Comparison of ENCODE assay signal across 25 cellular contexts in the genomic region with DNA sequence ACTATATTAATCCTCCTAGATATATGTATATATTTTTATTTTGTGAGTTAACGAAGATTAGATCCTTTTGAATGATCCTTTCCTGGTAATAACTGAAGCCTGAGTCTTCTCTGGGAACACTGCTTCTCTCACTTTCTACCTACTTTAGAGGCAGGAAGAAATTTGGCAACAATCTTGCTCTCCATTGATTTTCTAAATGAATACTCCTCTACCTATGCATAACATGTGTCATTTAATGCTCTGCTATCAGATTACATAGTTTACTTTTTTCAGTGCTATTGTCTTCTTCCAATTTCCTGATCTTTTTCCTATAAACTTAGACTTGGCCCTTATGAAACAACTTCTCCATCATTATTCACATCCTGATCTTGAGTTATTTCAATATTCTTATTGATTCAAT.
"Had no signal": no experiment of that assay in that cellular context is flagged by ENCODE, and none has a peak within 500 bp of the region (broad histone marks: within the 10 kb centered on the region; RNA-seq: fewer than 3 reads in every experiment).

No MANE protein-coding gene starts in this region.

- H3K9me3 ChIP-seq: colonic mucosa, esophagus muscularis mucosa, esophagus squamous epithelium, gastrocnemius medialis, gastroesophageal sphincter had no signal

- H3K4me3 ChIP-seq: colonic mucosa, coronary artery, dorsolateral prefrontal cortex, esophagus muscularis mucosa, esophagus squamous epithelium, gastrocnemius medialis, gastroesophageal sphincter, heart left ventricle, heart right ventricle had no signal

- H3K4me1 Mint-ChIP-seq: endodermal cell had no signal

- H3K27me3 ChIP-seq: colonic mucosa, dorsolateral prefrontal cortex, esophagus muscularis mucosa, esophagus squamous epithelium, foreskin keratinocyte, gastrocnemius medialis, gastroesophageal sphincter, heart left ventricle, heart right ventricle had no signal

- H3K27ac Mint-ChIP-seq: dendritic cell treated with granulocyte-macrophage colony-stimulating factor and Interleukin-4, amounts not matched to agents 40 ng/mL and 50 ng/mL, for 4 days; effector memory CD8-positive, alpha-beta T cell; endodermal cell had no signal

- DNase-seq: colonic mucosa; cortex of kidney; dermis blood vessel endothelial cell; dorsolateral prefrontal cortex; effector CD4-positive, alpha-beta T cell; effector CD8-positive, alpha-beta T cell; effector memory CD4-positive, alpha-beta T cell; effector memory CD8-positive, alpha-beta T cell; endodermal cell; erythroblast; esophagus squamous epithelium; foreskin fibroblast; foreskin keratinocyte; foreskin melanocyte; gastrocnemius medialis; glutamatergic neuron; head of caudate nucleus; heart left ventricle; heart right ventricle had no signal

- H3K4me1 ChIP-seq: colonic mucosa, esophagus muscularis mucosa, esophagus squamous epithelium, foreskin keratinocyte, gastrocnemius medialis, gastroesophageal sphincter, heart left ventricle, heart right ventricle had no signal

- H3K36me3 ChIP-seq: colonic mucosa, esophagus muscularis mucosa, esophagus squamous epithelium, gastrocnemius medialis, gastroesophageal sphincter, heart left ventricle, heart right ventricle had no signal

- ATAC-seq: effector memory CD8-positive, alpha-beta T cell; esophagus mucosa; foreskin keratinocyte; gastrocnemius medialis; gastroesophageal sphincter; heart left ventricle; heart right ventricle had no signal

- H3K4me3 Mint-ChIP-seq: dendritic cell treated with granulocyte-macrophage colony-stimulating factor and Interleukin-4, amounts not matched to agents 40 ng/mL and 50 ng/mL, for 4 days; effector memory CD8-positive, alpha-beta T cell; endodermal cell had no signal

- H3K27ac ChIP-seq: colonic mucosa, coronary artery, dorsolateral prefrontal cortex, epithelial cell of prostate, esophagus muscularis mucosa, esophagus squamous epithelium, foreskin keratinocyte, gastrocnemius medialis, gastroesophageal sphincter, heart left ventricle, heart right ventricle had no signal

- H3K27me3 Mint-ChIP-seq: dendritic cell treated with granulocyte-macrophage colony-stimulating factor and Interleukin-4, amounts not matched to agents 40 ng/mL and 50 ng/mL, for 4 days; effector memory CD8-positive, alpha-beta T cell had no signal
